ENCODE assay signal across 5 cellular contexts in genomic region chr17:19125289-19125688, GRCh38. TPM values are rescaled to one million over a fixed set of nuclear protein-coding genes. Genes with fewer than 3 reads are reported as not detected.
"Had no signal": no experiment of that assay in that cellular context is flagged by ENCODE, and none has a peak within 500 bp of the region (broad histone marks: within the 10 kb centered on the region; RNA-seq: fewer than 3 reads in every experiment).

No MANE protein-coding gene starts in this region.

RNA-seq across cellular contexts. Expression of gene GRAPL, which starts 2.1 kb away (rescaled TPM):
- total RNA-seq: mammary epithelial cell, progenitor cell of endocrine pancreas, smooth muscle cell had no signal
- polyA plus RNA-seq: keratinocyte, mammary epithelial cell, neural cell, smooth muscle cell had no signal
